8 cellular contexts compared by ENCODE assay signal in genomic region chr2:215311625-215312394, GRCh38. TPM values are rescaled to one million over a fixed set of nuclear protein-coding genes. Genes with fewer than 3 reads are reported as not detected.
DNase-seq lines count a peak whose midpoint lies in the region; ATAC-seq and TF ChIP-seq lines count a peak whose summit lies in the region.

Gene ATIC (plus strand): TSS chr2:215312059. CDS start chr2:215312143, 84 bp downstream.

- peak; percentile 87 for DNase-seq in DMS153 treated with DMSO at 0.1 percent for 48 hours (lab: John Stamatoyannopoulos, UW; ENCODE audit: unreplicated experiment)
- peak; percentile 96 for DNase-seq in KBM-7
- peak; percentile 88 for DNase-seq in activated T-cell treated with anti-CD3 and anti-CD28 coated beads, Interleukin-2, amount 50 U/mL, for 4 hours
- DNase-seq in stimulated activated CD8-positive, alpha-beta memory T cell treated with anti-CD3 and anti-CD28 coated beads, Interleukin-7, amount 100 ng/mL, for 24 hours (ENCODE audit: low read depth), result peak; percentile 77

- H3K9ac ChIP-seq in muscle layer of colon (ENCODE audit: low read length), result peak within 1 kb of the TSS; percentile 67

- peaks cover 36% of the 10 kb centered on the region for H3K4me1 Mint-ChIP-seq in activated T-cell treated with anti-CD3 and anti-CD28 coated beads, Interleukin-2, amount 50 U/mL, for 4 hours (ENCODE audit: low read depth)

- in situ Hi-C loops in KBM-7 (cut with MboI; ENCODE audit: low pct_unique_long_range_greater_than_20kb, low sequenced_read_pairs), result no loop called here

- H3K36me3 Mint-ChIP-seq in activated T-cell treated with anti-CD3 and anti-CD28 coated beads, Interleukin-2, amount 50 U/mL, for 4 hours (ENCODE audit: insufficient read depth), result peaks cover 27% of the 10 kb centered on the region

- no peaks in the 10 kb centered on the region for H3K9me3 ChIP-seq in esophagus (ENCODE audit: control insufficient read depth in 2 of 2, insufficient read depth in 1 of 2, low read depth in 1 of 2, low read length in 1 of 2)
- H3K9me3 ChIP-seq in muscle layer of colon (ENCODE audit: low read length), result no peaks in the 10 kb centered on the region

- H3K4me3 ChIP-seq in esophagus (ENCODE audit: low read depth in 1 of 2, low read length in 2 of 2) (peak within 1 kb of the TSS; percentile 72 to 84), muscle layer of colon (ENCODE audit: low read depth in 1 of 2, low read length in 2 of 2) (peak within 1 kb of the TSS; percentile 51 to 79)

- WGBS in esophagus, 2 donors, result 1% methylated on average over 63 to 64 of the region's 64 CpGs

- H3K27me3 Mint-ChIP-seq in activated T-cell treated with anti-CD3 and anti-CD28 coated beads, Interleukin-2, amount 50 U/mL, for 4 hours (ENCODE audit: low read depth), result no peaks in the 10 kb centered on the region

- H3K4me3 Mint-ChIP-seq in activated T-cell treated with anti-CD3 and anti-CD28 coated beads, Interleukin-2, amount 50 U/mL, for 4 hours, result peak within 1 kb of the TSS; percentile 96

- H3K36me3 ChIP-seq in esophagus (ENCODE audit: control insufficient read depth in 2 of 2, insufficient read depth in 2 of 2, low read length in 1 of 2), result no peaks in the 10 kb centered on the region
- H3K36me3 ChIP-seq in muscle layer of colon (ENCODE audit: insufficient read depth, low read length), result peaks cover 6% of the 10 kb centered on the region

- H3K27me3 ChIP-seq in esophagus (ENCODE audit: control insufficient read depth in 1 of 2, insufficient read depth in 2 of 2, low read length in 2 of 2) (no peaks in the 10 kb centered on the region), muscle layer of colon (ENCODE audit: control insufficient read depth in 1 of 2, insufficient read depth in 2 of 2, low read length in 2 of 2) (no peaks in the 10 kb centered on the region)

- H3K9me3 Mint-ChIP-seq in activated T-cell treated with anti-CD3 and anti-CD28 coated beads, Interleukin-2, amount 50 U/mL, for 4 hours, result no peaks in the 10 kb centered on the region

- H3K4me1 ChIP-seq in esophagus (ENCODE audit: control insufficient read depth in 2 of 2, insufficient read depth in 2 of 2, low read length in 1 of 2) (no peaks in the 10 kb centered on the region), muscle layer of colon (ENCODE audit: insufficient read depth, low read length) (peaks cover 4% of the 10 kb centered on the region)

- H3K27ac ChIP-seq in esophagus (ENCODE audit: low read depth in 2 of 2, low read length in 1 of 2) (peak within 1 kb of the TSS; percentile 77 to 88), muscle layer of colon (ENCODE audit: low read depth, low read length) (peak within 1 kb of the TSS; percentile 88)

- peak; percentile 100 for ATAC-seq in GM21717 (IDR thresholded peaks at IDR 0.05; ENCODE audit: unreplicated experiment)
- peak; percentile 98 to 99 for ATAC-seq in activated T-cell treated with anti-CD3 and anti-CD28 coated beads, Interleukin-2, amount 50 U/mL, for 4 hours

TF ChIP-seq in PFSK-1, 5 proteins besides CTCF, POLR2A, EP300 and RAD21:
- TF ChIP-seq REST (IDR thresholded peaks at IDR 0.05; ENCODE audit: insufficient read depth in 1 of 2, low read depth in 2 of 2, low read length in 2 of 2) (peak; percentile 32 to 44; a peak in 1 of 4 replicates), SIN3A (IDR thresholded peaks at IDR 0.05; ENCODE audit: borderline replicate concordance, insufficient read depth, low read length) (peak; percentile 69; the same call in 1 of the 2 replicates), POLR2AphosphoS5 (IDR thresholded peaks at IDR 0.05; ENCODE audit: low read depth, low read length) (peak; percentile 68; the same call in 1 of the 2 replicates), FOXP2 (optimal IDR thresholded peaks at IDR 0.05; ENCODE audit: borderline replicate concordance, extremely low read depth, extremely low read length, insufficient read depth) (peak; percentile 74), TAF1 (IDR thresholded peaks at IDR 0.05; ENCODE audit: borderline replicate concordance, insufficient read depth, low read length) (peak; percentile 83)

RNA-seq across cellular contexts. Expression of gene ATIC, which starts in this region (rescaled TPM):
- polyA plus RNA-seq in PFSK-1 (2012; ENCODE audit: insufficient read length, low read depth), result 157 TPM
- total RNA-seq in activated T-cell treated with anti-CD3 and anti-CD28 coated beads, Interleukin-2, amount 50 U/mL, for 4 hours, result 100 to 1,000 TPM; 289 to 356 (median 345) TPM
- polyA plus RNA-seq in esophagus, result 10 to 100 TPM; 55.7 to 76.9 TPM

Comparison
In these comparisons a context has a peak if more than half of its experiments do, and no peak if none do; other contexts are left out.
1. Peak in every context shown above with its lines: DNase-seq, ATAC-seq, H3K4me3 ChIP-seq and H3K27ac ChIP-seq.